18 cellular contexts compared by ENCODE assay signal in genomic region chr2:230895536-230896345, GRCh38. TPM values are rescaled to one million over a fixed set of nuclear protein-coding genes. Genes with fewer than 3 reads are reported as not detected.
DNase-seq lines count a peak whose midpoint lies in the region; ATAC-seq and TF ChIP-seq lines count a peak whose summit lies in the region.
"Had no signal": no experiment of that assay in that cellular context is flagged by ENCODE, and none has a peak within 500 bp of the region (broad histone marks: within the 10 kb centered on the region; RNA-seq: fewer than 3 reads in every experiment).

No MANE protein-coding gene starts in this region.

- H3K36me3 ChIP-seq in left lung (no peaks in the 10 kb centered on the region), thyroid gland (no peaks in the 10 kb centered on the region)

- H3K4me1 Mint-ChIP-seq in activated T-cell treated with anti-CD3 and anti-CD28 coated beads, Interleukin-2, amount 50 U/mL, for 24 hours (ENCODE audit: low read depth), result peaks cover 48% of the 10 kb centered on the region
- H3K4me1 Mint-ChIP-seq in activated B cell treated with CpG ODN at 0.5 μM for 24 hours, result peaks cover 46% of the 10 kb centered on the region

- no peak for TF ChIP-seq POLR2A in thyroid gland (IDR thresholded peaks at IDR 0.05)

- peaks cover 22% of the 10 kb centered on the region for H3K27me3 Mint-ChIP-seq in activated T-cell treated with anti-CD3 and anti-CD28 coated beads, Interleukin-2, amount 50 U/mL, for 24 hours
- H3K27me3 Mint-ChIP-seq in activated B cell treated with CpG ODN at 0.5 μM for 24 hours, result no peaks in the 10 kb centered on the region

- ATAC-seq in activated B cell treated with CpG ODN at 0.5 μM for 24 hours (ENCODE audit: low read depth), result no peak
- ATAC-seq in left lung, result peak; percentile 49
- ATAC-seq: activated T-helper 17 cell treated with anti-CD3 and anti-CD28 coated beads, Interleukin-2, amount 50 U/mL, for 72 hours; T-cell had no signal

- CTCF ChIA-PET in activated B cell treated with CpG ODN at 0.5 μM for 24 hours (lab: Charles Lee), result interaction anchor here (9.8 kb wide), 1 partner anchor 90 kb away, joined by 97 read pairs; no protein-coding TSS in a partner anchor

- TF ChIP-seq CTCF in activated B cell treated with CpG ODN at 0.5 μM for 24 hours (IDR thresholded peaks at IDR 0.05), result no peak
- no peak for TF ChIP-seq CTCF in left lung (IDR thresholded peaks at IDR 0.05)
- TF ChIP-seq CTCF in thyroid gland (IDR thresholded peaks at IDR 0.05), result no peak

- H3K27me3 ChIP-seq in left lung (peaks cover 0 to 14% of the 10 kb centered on the region in 2 donors), thyroid gland (no peaks in the 10 kb centered on the region)

- no peaks in the 10 kb centered on the region for H3K9me3 Mint-ChIP-seq in activated T-cell treated with anti-CD3 and anti-CD28 coated beads, Interleukin-2, amount 50 U/mL, for 24 hours
- no peaks in the 10 kb centered on the region for H3K9me3 Mint-ChIP-seq in activated B cell treated with CpG ODN at 0.5 μM for 24 hours
- H3K9me3 Mint-ChIP-seq: activated T-helper 17 cell treated with anti-CD3 and anti-CD28 coated beads, Interleukin-2, amount 50 U/mL, for 72 hours; T-cell had no signal

- POLR2A ChIA-PET in activated B cell treated with CpG ODN at 0.5 μM for 24 hours (lab: Charles Lee), result interaction anchor here (1.5 kb wide), 1 partner anchor 31 kb away, joined by 4 read pairs; the partner anchor contains the start of gene ITM2C

- H3K4me3 Mint-ChIP-seq in activated T-cell treated with anti-CD3 and anti-CD28 coated beads, Interleukin-2, amount 50 U/mL, for 24 hours, result no peak overlapping the region
- peak overlapping the region; percentile 8 for H3K4me3 Mint-ChIP-seq in activated B cell treated with CpG ODN at 0.5 μM for 24 hours
- H3K4me3 Mint-ChIP-seq: activated T-helper 17 cell treated with anti-CD3 and anti-CD28 coated beads, Interleukin-2, amount 50 U/mL, for 72 hours; T-cell had no signal

- H3K36me3 Mint-ChIP-seq in activated T-cell treated with anti-CD3 and anti-CD28 coated beads, Interleukin-2, amount 50 U/mL, for 24 hours (ENCODE audit: low read depth), result no peaks in the 10 kb centered on the region
- H3K36me3 Mint-ChIP-seq in activated B cell treated with CpG ODN at 0.5 μM for 24 hours (ENCODE audit: low read depth), result no peaks in the 10 kb centered on the region
- H3K36me3 Mint-ChIP-seq: T-cell had no signal

- intact Hi-C loops in activated B cell treated with CpG ODN at 0.5 μM for 24 hours (cut with micrococcal nuclease), result loop anchor here (2.0 kb wide), 1 partner anchor 23 kb away; no protein-coding TSS in a partner anchor
- intact Hi-C loops in left lung (cut with DNase I), result no loop called here
- intact Hi-C loops in thyroid gland (cut with DNase I), result no loop called here

- H3K27ac Mint-ChIP-seq in activated T-cell treated with anti-CD3 and anti-CD28 coated beads, Interleukin-2, amount 50 U/mL, for 24 hours, result no peak overlapping the region
- H3K27ac Mint-ChIP-seq in activated B cell treated with CpG ODN at 0.5 μM for 24 hours, result peak overlapping the region; percentile 46
- H3K27ac Mint-ChIP-seq: progenitor cell of endocrine pancreas had no signal

- H3K27ac ChIP-seq in left lung (no peak overlapping the region), thyroid gland (peak overlapping the region in 1 of 3 donors; percentile 5)

- H3K4me3 ChIP-seq in left lung (no peak overlapping the region), thyroid gland (replicated peaks in 1 of 3) (no peak overlapping the region)

- DNase-seq in activated T-cell treated with anti-CD3 and anti-CD28 coated beads, Interleukin-2, amount 50 U/mL, for 24 hours, result peak; percentile 28
- DNase-seq in activated T-cell treated with anti-CD3 and anti-CD28 coated beads for 4 hours (no peak), activated B cell treated with CpG ODN at 0.5 μM for 24 hours (peak; percentile 12), left lung (no peak), thyroid gland (peak; percentile 61 to 67), cerebellar cortex (ENCODE audit: low spot score) (no peak), NCI-H128 (lab: John Stamatoyannopoulos, UW; ENCODE audit: unreplicated experiment) (no peak), NCI-H774 (lab: John Stamatoyannopoulos, UW) (no peak)
- DNase-seq: activated CD4-positive, alpha-beta T cell treated with anti-CD3 and anti-CD28 coated beads for 4 hours; DMS79; effector CD8-positive, alpha-beta T cell; midbrain; NCI-H345; OCI-M1 had no signal

- H3K4me1 ChIP-seq in left lung, result no peaks in the 10 kb centered on the region
- H3K4me1 ChIP-seq in thyroid gland, result peaks cover 8 to 25% of the 10 kb centered on the region in 2 donors

- WGBS in thyroid gland, 2 donors, result 24 to 40% methylated on average over 3 to 4 of the region's 6 CpGs

- H3K9me3 ChIP-seq in left lung, result no peaks in the 10 kb centered on the region
- H3K9me3 ChIP-seq in thyroid gland, result no peaks in the 10 kb centered on the region

RNA-seq across cellular contexts. Expression of gene GPR55, which starts 29.3 kb away (rescaled TPM):
- 4.5 and 6.3 TPM in 2 replicates for total RNA-seq in activated B cell treated with CpG ODN at 0.5 μM for 24 hours
- under 1 TPM in 1 of 2 donors, not detected in 1; 0.24 TPM for total RNA-seq in left lung
- under 1 TPM in 1 of 4 donors, not detected in 3; 0.11 TPM for total RNA-seq in thyroid gland
- total RNA-seq: fibroblast of villous mesenchyme, progenitor cell of endocrine pancreas had no signal

RNA-seq across cellular contexts. Expression of gene ITM2C, which starts 31.0 kb away (rescaled TPM):
- 102 and 117 TPM in 2 replicates for total RNA-seq in activated B cell treated with CpG ODN at 0.5 μM for 24 hours
- total RNA-seq in left lung, result 10 to 100 TPM; 32.0 to 60.7 TPM
- total RNA-seq in thyroid gland, result 10 to 100 TPM; 29.2 to 54.0 (median 45.4) TPM

Comparison
In these comparisons a context has a peak if more than half of its experiments do, and no peak if none do; other contexts are left out.
1. DNase-seq: peak in activated T-cell treated with anti-CD3 and anti-CD28 coated beads, Interleukin-2, amount 50 U/mL, for 24 hours (single experiment), activated B cell treated with CpG ODN at 0.5 μM for 24 hours (single experiment) and thyroid gland (2 of 2); none in activated T-cell treated with anti-CD3 and anti-CD28 coated beads for 4 hours (single experiment), left lung (0 of 2), cerebellar cortex (single experiment), NCI-H128 (single experiment) and NCI-H774 (single experiment).